ENCODE assay signal across 1 cellular context in genomic region chr15:41286665-41287333, GRCh38.
A peak's percentile ranks its signal among the peaks of the same experiment; 100 is the strongest.
TF ChIP-seq lines count a peak whose summit lies in the region.

No MANE protein-coding gene starts in this region.

TF ChIP-seq in H1, 55 proteins besides CTCF, POLR2A, EP300 and RAD21:
- TF ChIP-seq RBBP5 (IDR thresholded peaks at IDR 0.05; ENCODE audit: borderline replicate concordance, low read depth, low read length) (no peak), RNF2 (IDR thresholded peaks at IDR 0.05; ENCODE audit: borderline replicate concordance, low read depth, low read length, missing control alignments, poor library complexity, severe bottlenecking) (no peak), NANOG (IDR thresholded peaks at IDR 0.05; ENCODE audit: insufficient read depth, low read depth, low read length, poor library complexity, severe bottlenecking) (no peak), GABPA (IDR thresholded peaks at IDR 0.05; ENCODE audit: borderline replicate concordance, insufficient read depth, low read length) (no peak), CEBPB (IDR thresholded peaks at IDR 0.05; ENCODE audit: low read depth, low read length) (peak; percentile 20; the same call in 1 of the 2 replicates)
